Comparison of ENCODE assay signal across 34 cellular contexts in genomic region chr6:114344971-114345274, GRCh38. TPM values are rescaled to one million over a fixed set of nuclear protein-coding genes. Genes with fewer than 3 reads are reported as not detected.
"Had no signal": no experiment of that assay in that cellular context is flagged by ENCODE, and none has a peak within 500 bp of the region (broad histone marks: within the 10 kb centered on the region; RNA-seq: fewer than 3 reads in every experiment).

No MANE protein-coding gene starts in this region.

- H3K9me3 Mint-ChIP-seq: activated CD4-positive, alpha-beta T cell treated with anti-CD3 and anti-CD28 coated beads, Interleukin-2, amount 10 ng/mL, durations not matched to agents 7 days and 5 days; activated naive CD4-positive, alpha-beta T cell treated with anti-CD3 and anti-CD28 coated beads, Interleukin-2, amount 50 U/mL, for 24 hours; activated naive CD8-positive, alpha-beta T cell treated with anti-CD3 and anti-CD28 coated beads, Interleukin-2, amount 10 ng/mL, durations not matched to agents 7 days and 5 days; activated T-cell treated with anti-CD3 and anti-CD28 coated beads, Interleukin-2, amount 50 U/mL, for 24 hours; activated T-helper 2 cell treated with anti-CD3 and anti-CD28 coated beads, Interferon-gamma antibody, Interleukin-2, Interleukin-4, amounts not matched to agents 10 μg/mL and 5 μg/mL and 100 μg/mL, durations not matched to agents 14 hours and 24 hours and 36 hours had no signal

- DNase-seq: activated CD4-positive, alpha-beta T cell treated with anti-CD3 and anti-CD28 coated beads for 36 hours; activated CD4-positive, alpha-beta T cell treated with anti-CD3 and anti-CD28 coated beads, Interleukin-2, amount 10 ng/mL, durations not matched to agents 7 days and 5 days; activated CD4-positive, alpha-beta T cell treated with anti-CD3 and anti-CD28 coated beads, Interleukin-2, amount 50 U/mL, for 48 hours; activated CD8-positive, alpha-beta T cell treated with anti-CD3 and anti-CD28 coated beads, Interleukin-2, amount 10 ng/mL, durations not matched to agents 7 days and 5 days; activated gamma-delta T cell; activated naive CD4-positive, alpha-beta T cell treated with Interleukin-2 at 50 U/mL for 16 hours; activated naive CD8-positive, alpha-beta T cell treated with anti-CD3 and anti-CD28 coated beads, Interleukin-2, amount 10 ng/mL, durations not matched to agents 7 days and 5 days; activated T-cell treated with anti-CD3 and anti-CD28 coated beads, Interleukin-2, amount 50 U/mL, for 24 hours; body of pancreas; caudate nucleus; Kasumi-1; MG63; MV-4-11; NCI-H1092; NCI-H1436 treated with DMSO at 0.1 percent for 48 hours; NCI-H1694 treated with DMSO at 0.1 percent for 48 hours; NCI-H2029; NCI-H226; NCI-H446 treated with DMSO at 0.1 percent for 48 hours; NCI-H526; NK-92 treated with Interleukin-12 subunit alpha and Interleukin-12 subunit beta, amount 100 ng/mL, for 24 hours; PC-9; Right ventricle myocardium superior; SW 1271; T-helper 1 cell; T-helper 2 cell; T1000; WERI-Rb-1 had no signal

- H3K9me3 ChIP-seq: body of pancreas, MG63 had no signal

- H3K4me2 ChIP-seq: PC-9 had no signal

- H3K27ac Mint-ChIP-seq: activated CD4-positive, alpha-beta T cell treated with anti-CD3 and anti-CD28 coated beads for 36 hours; activated CD4-positive, alpha-beta T cell treated with anti-CD3 and anti-CD28 coated beads, Interleukin-2, amount 10 ng/mL, durations not matched to agents 7 days and 5 days; activated CD8-positive, alpha-beta T cell treated with anti-CD3 and anti-CD28 coated beads, Interleukin-2, amount 10 ng/mL, durations not matched to agents 7 days and 5 days; activated naive CD4-positive, alpha-beta T cell treated with anti-CD3 and anti-CD28 coated beads, Interleukin-2, amount 50 U/mL, for 24 hours; activated naive CD8-positive, alpha-beta T cell treated with anti-CD3 and anti-CD28 coated beads, Interleukin-2, amount 10 ng/mL, durations not matched to agents 7 days and 5 days; activated T-cell treated with anti-CD3 and anti-CD28 coated beads, Interleukin-2, amount 50 U/mL, for 24 hours; activated T-helper 2 cell treated with anti-CD3 and anti-CD28 coated beads, Interferon-gamma antibody, Interleukin-2, Interleukin-4, amounts not matched to agents 10 μg/mL and 5 μg/mL and 100 μg/mL, durations not matched to agents 14 hours and 24 hours and 36 hours had no signal

- FAIRE-seq: astrocyte, bronchial epithelial cell, colon, RCC 7860 had no signal

- H3K27ac ChIP-seq: body of pancreas, PC-9, WERI-Rb-1 had no signal

- H3K36me3 ChIP-seq: MG63, WERI-Rb-1 had no signal

- ATAC-seq: activated CD4-positive, alpha-beta T cell treated with anti-CD3 and anti-CD28 coated beads for 36 hours; activated CD8-positive, alpha-beta T cell treated with anti-CD3 and anti-CD28 coated beads, Interleukin-2, amount 10 ng/mL, durations not matched to agents 7 days and 5 days; body of pancreas had no signal

- H2AFZ ChIP-seq: PC-9 had no signal

- H3K4me1 Mint-ChIP-seq: activated CD4-positive, alpha-beta T cell treated with anti-CD3 and anti-CD28 coated beads, Interleukin-2, amount 10 ng/mL, durations not matched to agents 7 days and 5 days had no signal

- H3K4me3 ChIP-seq: body of pancreas, MG63, PC-9 had no signal

- H3K27me3 ChIP-seq: body of pancreas, MG63 had no signal

- H3K4me3 Mint-ChIP-seq: activated CD4-positive, alpha-beta T cell treated with anti-CD3 and anti-CD28 coated beads for 36 hours; activated CD4-positive, alpha-beta T cell treated with anti-CD3 and anti-CD28 coated beads, Interleukin-2, amount 10 ng/mL, durations not matched to agents 7 days and 5 days; activated CD8-positive, alpha-beta T cell treated with anti-CD3 and anti-CD28 coated beads, Interleukin-2, amount 10 ng/mL, durations not matched to agents 7 days and 5 days; activated naive CD4-positive, alpha-beta T cell treated with anti-CD3 and anti-CD28 coated beads, Interleukin-2, amount 50 U/mL, for 24 hours; activated naive CD8-positive, alpha-beta T cell treated with anti-CD3 and anti-CD28 coated beads, Interleukin-2, amount 10 ng/mL, durations not matched to agents 7 days and 5 days; activated T-cell treated with anti-CD3 and anti-CD28 coated beads, Interleukin-2, amount 50 U/mL, for 24 hours had no signal

RNA-seq across cellular contexts. Expression of gene HS3ST5, which starts 2.1 kb away (rescaled TPM):
- total RNA-seq: activated CD4-positive, alpha-beta T cell treated with anti-CD3 and anti-CD28 coated beads for 36 hours; activated CD4-positive, alpha-beta T cell treated with anti-CD3 and anti-CD28 coated beads, Interleukin-2, amount 10 ng/mL, durations not matched to agents 7 days and 5 days; activated CD8-positive, alpha-beta T cell treated with anti-CD3 and anti-CD28 coated beads, Interleukin-2, amount 10 ng/mL, durations not matched to agents 7 days and 5 days; activated naive CD8-positive, alpha-beta T cell treated with anti-CD3 and anti-CD28 coated beads, Interleukin-2, amount 10 ng/mL, durations not matched to agents 7 days and 5 days; activated T-helper 2 cell treated with anti-CD3 and anti-CD28 coated beads, Interferon-gamma antibody, Interleukin-2, Interleukin-4, amounts not matched to agents 10 μg/mL and 5 μg/mL and 100 μg/mL, durations not matched to agents 14 hours and 24 hours and 36 hours; bronchial epithelial cell; Right ventricle myocardium superior had no signal
